ENCODE assay signal across 1 cellular context in the genomic region with DNA sequence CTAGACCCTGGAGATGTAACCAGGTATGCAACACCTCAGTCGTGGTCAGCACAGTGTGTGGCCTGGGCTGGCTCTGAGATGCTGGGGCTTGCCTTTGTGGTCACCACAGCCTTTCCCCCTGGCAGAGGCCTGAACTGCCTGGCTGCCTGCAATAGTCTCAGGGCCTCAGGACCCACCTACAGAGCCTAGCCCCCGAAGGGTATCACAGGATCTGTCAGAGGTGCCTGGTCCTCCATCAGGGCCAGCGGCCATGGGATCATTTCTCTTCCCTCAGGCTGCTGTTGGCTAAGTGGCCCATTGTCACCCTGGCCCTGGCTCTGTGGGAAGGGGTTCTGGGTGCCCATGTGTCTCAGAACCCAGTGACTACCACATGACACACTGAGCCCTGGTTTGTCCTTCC.
TF ChIP-seq lines count a peak whose summit lies in the region.

No MANE protein-coding gene starts in this region.

TF ChIP-seq in H1, 55 proteins besides CTCF, POLR2A, EP300 and RAD21 (continued from another document):
- TF ChIP-seq, protein P1, sequence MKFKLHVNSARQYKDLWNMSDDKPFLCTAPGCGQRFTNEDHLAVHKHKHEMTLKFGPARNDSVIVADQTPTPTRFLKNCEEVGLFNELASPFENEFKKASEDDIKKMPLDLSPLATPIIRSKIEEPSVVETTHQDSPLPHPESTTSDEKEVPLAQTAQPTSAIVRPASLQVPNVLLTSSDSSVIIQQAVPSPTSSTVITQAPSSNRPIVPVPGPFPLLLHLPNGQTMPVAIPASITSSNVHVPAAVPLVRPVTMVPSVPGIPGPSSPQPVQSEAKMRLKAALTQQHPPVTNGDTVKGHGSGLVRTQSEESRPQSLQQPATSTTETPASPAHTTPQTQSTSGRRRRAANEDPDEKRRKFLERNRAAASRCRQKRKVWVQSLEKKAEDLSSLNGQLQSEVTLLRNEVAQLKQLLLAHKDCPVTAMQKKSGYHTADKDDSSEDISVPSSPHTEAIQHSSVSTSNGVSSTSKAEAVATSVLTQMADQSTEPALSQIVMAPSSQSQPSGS (IDR thresholded peaks at IDR 0.05; ENCODE audit: low read length): no peak
- TF ChIP-seq ZNF274 (IDR thresholded peaks at IDR 0.05; ENCODE audit: borderline replicate concordance, extremely low read depth, low read length): no peak
- no peak for TF ChIP-seq MAFK (IDR thresholded peaks at IDR 0.05; ENCODE audit: low read depth, low read length)
- TF ChIP-seq CEBPB (IDR thresholded peaks at IDR 0.05; ENCODE audit: low read depth, low read length): no peak
- no peak for TF ChIP-seq JUN (IDR thresholded peaks at IDR 0.05; ENCODE audit: low read depth, low read length)
- TF ChIP-seq, protein P2, sequence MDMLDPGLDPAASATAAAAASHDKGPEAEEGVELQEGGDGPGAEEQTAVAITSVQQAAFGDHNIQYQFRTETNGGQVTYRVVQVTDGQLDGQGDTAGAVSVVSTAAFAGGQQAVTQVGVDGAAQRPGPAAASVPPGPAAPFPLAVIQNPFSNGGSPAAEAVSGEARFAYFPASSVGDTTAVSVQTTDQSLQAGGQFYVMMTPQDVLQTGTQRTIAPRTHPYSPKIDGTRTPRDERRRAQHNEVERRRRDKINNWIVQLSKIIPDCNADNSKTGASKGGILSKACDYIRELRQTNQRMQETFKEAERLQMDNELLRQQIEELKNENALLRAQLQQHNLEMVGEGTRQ (IDR thresholded peaks at IDR 0.05; ENCODE audit: low read length): no peak
- TF ChIP-seq SRF (IDR thresholded peaks at IDR 0.05; ENCODE audit: low read depth, low read length): no peak
- TF ChIP-seq POLR2AphosphoS5 (IDR thresholded peaks at IDR 0.05; ENCODE audit: low read depth, low read length): no peak
- TF ChIP-seq HDAC2 (IDR thresholded peaks at IDR 0.05; ENCODE audit: borderline replicate concordance in 1 of 2, low read depth in 2 of 2, low read length in 2 of 2): no peak
- no peak for TF ChIP-seq HDAC6 (IDR thresholded peaks at IDR 0.05; ENCODE audit: low read depth, low read length)
- no peak for TF ChIP-seq GABPA (IDR thresholded peaks at IDR 0.05; ENCODE audit: borderline replicate concordance, insufficient read depth, low read length)
